In genomic region chr2:121049921-121050585, GRCh38 we compare ENCODE assay signal across 31 cellular contexts.
"Had no signal": no experiment of that assay in that cellular context is flagged by ENCODE, and none has a peak within 500 bp of the region (broad histone marks: within the 10 kb centered on the region; RNA-seq: fewer than 3 reads in every experiment).

No MANE protein-coding gene starts in this region.

- H3K9me3 Mint-ChIP-seq: activated CD4-positive, alpha-beta memory T cell treated with anti-CD3 and anti-CD28 coated beads for 36 hours; activated naive CD4-positive, alpha-beta T cell treated with anti-CD3 and anti-CD28 coated beads, Interleukin-2, amount 10 ng/mL, durations not matched to agents 7 days and 5 days; activated naive CD8-positive, alpha-beta T cell treated with anti-CD3 and anti-CD28 coated beads, Interleukin-2, amount 10 ng/mL, durations not matched to agents 7 days and 5 days; activated T-cell treated with anti-CD3 and anti-CD28 coated beads, Interleukin-2, amount 50 U/mL, for 24 hours had no signal

- H3K27ac ChIP-seq: ascending aorta, cardiac muscle cell, coronary artery, dorsolateral prefrontal cortex, gastrocnemius medialis, hepatocyte, ovary, prostate gland, sigmoid colon, tibial nerve, uterus had no signal

- H3K79me2 ChIP-seq: hepatocyte had no signal

- DNase-seq: activated CD4-positive, alpha-beta memory T cell treated with anti-CD3 and anti-CD28 coated beads for 36 hours; activated CD4-positive, alpha-beta T cell treated with anti-CD3 and anti-CD28 coated beads for 48 hours; activated CD8-positive, alpha-beta memory T cell treated with anti-CD3 and anti-CD28 coated beads, Interleukin-2, amount 50 U/mL, for 48 hours; activated gamma-delta T cell; activated naive CD4-positive, alpha-beta T cell treated with anti-CD3 and anti-CD28 coated beads, Interleukin-2, amount 10 ng/mL, durations not matched to agents 7 days and 5 days; activated naive CD8-positive, alpha-beta T cell treated with anti-CD3 and anti-CD28 coated beads, Interleukin-2, amount 10 ng/mL, durations not matched to agents 7 days and 5 days; activated T-cell treated with anti-CD3 and anti-CD28 coated beads, Interleukin-2, amount 50 U/mL, for 24 hours; cerebellar nuclear complex; dorsolateral prefrontal cortex; effector memory CD4-positive, alpha-beta T cell; gastrocnemius medialis; islet precursor cell; left cardiac atrium; left ventricle myocardium superior; naive thymus-derived CD4-positive, alpha-beta T cell; ovary; retina; sigmoid colon; stimulated activated CD4-positive, alpha-beta T cell treated with anti-CD3 and anti-CD28 coated beads, Interleukin-15, amount 100 ng/mL, for 24 hours; stimulated activated CD4-positive, alpha-beta T cell treated with anti-CD3 and anti-CD28 coated beads, Interleukin-2, amount 100 ng/mL, for 24 hours; stimulated activated naive CD4-positive, alpha-beta T cell; T-cell; uterus had no signal

- H3K4me2 ChIP-seq: hepatocyte had no signal

- H3K9me3 ChIP-seq: ascending aorta, gastrocnemius medialis, ovary, prostate gland, sigmoid colon, uterus had no signal

- H3K27me3 ChIP-seq: ascending aorta, cardiac muscle cell, gastrocnemius medialis, ovary, sigmoid colon, tibial nerve, uterus had no signal

- H3K4me1 Mint-ChIP-seq: activated naive CD4-positive, alpha-beta T cell treated with anti-CD3 and anti-CD28 coated beads, Interleukin-2, amount 10 ng/mL, durations not matched to agents 7 days and 5 days; activated naive CD8-positive, alpha-beta T cell treated with anti-CD3 and anti-CD28 coated beads, Interleukin-2, amount 10 ng/mL, durations not matched to agents 7 days and 5 days; brain; naive thymus-derived CD4-positive, alpha-beta T cell; T-cell had no signal

- ATAC-seq: gastrocnemius medialis; left cardiac atrium; left ventricle myocardium superior; naive thymus-derived CD4-positive, alpha-beta T cell; T-cell had no signal

- H3K27me3 Mint-ChIP-seq: activated CD4-positive, alpha-beta memory T cell treated with anti-CD3 and anti-CD28 coated beads for 36 hours; activated naive CD4-positive, alpha-beta T cell treated with anti-CD3 and anti-CD28 coated beads, Interleukin-2, amount 10 ng/mL, durations not matched to agents 7 days and 5 days; activated naive CD8-positive, alpha-beta T cell treated with anti-CD3 and anti-CD28 coated beads, Interleukin-2, amount 10 ng/mL, durations not matched to agents 7 days and 5 days; brain had no signal

- H3K4me3 Mint-ChIP-seq: activated CD4-positive, alpha-beta memory T cell treated with anti-CD3 and anti-CD28 coated beads for 36 hours; activated naive CD4-positive, alpha-beta T cell treated with anti-CD3 and anti-CD28 coated beads, Interleukin-2, amount 10 ng/mL, durations not matched to agents 7 days and 5 days; activated naive CD8-positive, alpha-beta T cell treated with anti-CD3 and anti-CD28 coated beads, Interleukin-2, amount 10 ng/mL, durations not matched to agents 7 days and 5 days; activated T-cell treated with anti-CD3 and anti-CD28 coated beads, Interleukin-2, amount 50 U/mL, for 24 hours; brain; mesothelial cell of epicardium; naive thymus-derived CD4-positive, alpha-beta T cell; T-cell had no signal

- H2AFZ ChIP-seq: hepatocyte had no signal

- H3K4me3 ChIP-seq: ascending aorta, cardiac muscle cell, coronary artery, dorsolateral prefrontal cortex, gastrocnemius medialis, hepatocyte, ovary, prostate gland, sigmoid colon, tibial nerve, uterus had no signal

- H3K4me1 ChIP-seq: gastrocnemius medialis, prostate gland, sigmoid colon, tibial nerve, uterus had no signal

- H3K27ac Mint-ChIP-seq: activated CD4-positive, alpha-beta memory T cell treated with anti-CD3 and anti-CD28 coated beads for 36 hours; activated naive CD4-positive, alpha-beta T cell treated with anti-CD3 and anti-CD28 coated beads, Interleukin-2, amount 10 ng/mL, durations not matched to agents 7 days and 5 days; activated naive CD8-positive, alpha-beta T cell treated with anti-CD3 and anti-CD28 coated beads, Interleukin-2, amount 10 ng/mL, durations not matched to agents 7 days and 5 days; activated T-cell treated with anti-CD3 and anti-CD28 coated beads, Interleukin-2, amount 50 U/mL, for 24 hours; brain; mesothelial cell of epicardium; naive thymus-derived CD4-positive, alpha-beta T cell; T-cell had no signal

- H3K36me3 ChIP-seq: ascending aorta, cardiac muscle cell, gastrocnemius medialis, ovary, prostate gland, sigmoid colon, tibial nerve, uterus had no signal

- H3K36me3 Mint-ChIP-seq: activated CD4-positive, alpha-beta memory T cell treated with anti-CD3 and anti-CD28 coated beads for 36 hours; activated naive CD4-positive, alpha-beta T cell treated with anti-CD3 and anti-CD28 coated beads, Interleukin-2, amount 10 ng/mL, durations not matched to agents 7 days and 5 days; activated naive CD8-positive, alpha-beta T cell treated with anti-CD3 and anti-CD28 coated beads, Interleukin-2, amount 10 ng/mL, durations not matched to agents 7 days and 5 days; brain; mesothelial cell of epicardium; T-cell had no signal
